8 cellular contexts compared by ENCODE assay signal in genomic region chr14:50062438-50063039, GRCh38. TPM values are rescaled to one million over a fixed set of nuclear protein-coding genes. Genes with fewer than 3 reads are reported as not detected.
DNase-seq lines count a peak whose midpoint lies in the region; ATAC-seq and TF ChIP-seq lines count a peak whose summit lies in the region.

No MANE protein-coding gene starts in this region.

- H3K4me2 ChIP-seq in trophoblast cell (ENCODE audit: low read length), result no peak overlapping the region

- TF ChIP-seq POLR2A in GM19099 (IDR thresholded peaks at IDR 0.05; ENCODE audit: extremely low read depth, insufficient read length, low read depth), result peak; percentile 69

- H3K4me3 Mint-ChIP-seq in activated CD4-positive, alpha-beta T cell treated with anti-CD3 and anti-CD28 coated beads, Interleukin-2, amount 10 ng/mL, durations not matched to agents 24 days and 14 days, result peak overlapping the region; percentile 85
- peak overlapping the region; percentile 78 to 91 for H3K4me3 Mint-ChIP-seq in effector memory CD8-positive, alpha-beta T cell

- H3K79me1 ChIP-seq in trophoblast cell (ENCODE audit: low read length), result peaks cover 42% of the 10 kb centered on the region

- H2AK5ac ChIP-seq in trophoblast cell (ENCODE audit: low read length), result peak overlapping the region; percentile 99

- peaks cover 7% of the 10 kb centered on the region for H3K36me3 Mint-ChIP-seq in activated CD4-positive, alpha-beta T cell treated with anti-CD3 and anti-CD28 coated beads, Interleukin-2, amount 10 ng/mL, durations not matched to agents 24 days and 14 days (ENCODE audit: low read depth)
- H3K36me3 Mint-ChIP-seq in effector memory CD8-positive, alpha-beta T cell (ENCODE audit: insufficient read depth), result peaks cover 14% of the 10 kb centered on the region

- H3K4me1 Mint-ChIP-seq in activated CD4-positive, alpha-beta T cell treated with anti-CD3 and anti-CD28 coated beads, Interleukin-2, amount 10 ng/mL, durations not matched to agents 24 days and 14 days, result peaks cover 77% of the 10 kb centered on the region
- H3K4me1 Mint-ChIP-seq in effector memory CD8-positive, alpha-beta T cell (ENCODE audit: low read depth in 2 of 2), result peaks cover 66 to 77% of the 10 kb centered on the region in 2 donors

- H3K4ac ChIP-seq in trophoblast cell (ENCODE audit: low read depth, low read length), result peak overlapping the region; percentile 89

- H3K27ac ChIP-seq in trophoblast cell (ENCODE audit: low read depth, low read length), result peak overlapping the region; percentile 98

- no peak overlapping the region for H3K23ac ChIP-seq in trophoblast cell (ENCODE audit: low read length)

- peaks cover 37 to 41% of the 10 kb centered on the region in 2 experiments for H3K4me1 ChIP-seq in trophoblast cell (ENCODE audit: control insufficient read depth in 1 of 2, insufficient read depth in 2 of 2, low read length in 2 of 2)

- peaks cover 8% of the 10 kb centered on the region for H3K9me3 Mint-ChIP-seq in activated CD4-positive, alpha-beta T cell treated with anti-CD3 and anti-CD28 coated beads, Interleukin-2, amount 10 ng/mL, durations not matched to agents 24 days and 14 days
- H3K9me3 Mint-ChIP-seq in effector memory CD8-positive, alpha-beta T cell, result no peaks in the 10 kb centered on the region

- peak overlapping the region; percentile 99 for H2BK120ac ChIP-seq in trophoblast cell (ENCODE audit: insufficient read depth, low read length, poor library complexity)

- peak; percentile 69 for ATAC-seq in effector memory CD8-positive, alpha-beta T cell (replicated peaks)
- ATAC-seq in HG03520 (IDR thresholded peaks at IDR 0.05; ENCODE audit: unreplicated experiment), result no peak

- H2BK12ac ChIP-seq in trophoblast cell (ENCODE audit: low read length), result peak overlapping the region; percentile 99

- no peak overlapping the region for H3K9ac ChIP-seq in trophoblast cell (ENCODE audit: low read length)

- peak overlapping the region; percentile 98 for H3K27ac Mint-ChIP-seq in activated CD4-positive, alpha-beta T cell treated with anti-CD3 and anti-CD28 coated beads, Interleukin-2, amount 10 ng/mL, durations not matched to agents 24 days and 14 days
- H3K27ac Mint-ChIP-seq in effector memory CD8-positive, alpha-beta T cell, result peak overlapping the region; percentile 94 to 99

- no peaks in the 10 kb centered on the region for H3K27me3 Mint-ChIP-seq in activated CD4-positive, alpha-beta T cell treated with anti-CD3 and anti-CD28 coated beads, Interleukin-2, amount 10 ng/mL, durations not matched to agents 24 days and 14 days
- H3K27me3 Mint-ChIP-seq in effector memory CD8-positive, alpha-beta T cell, result no peaks in the 10 kb centered on the region

- intact Hi-C loops in activated CD4-positive, alpha-beta T cell treated with anti-CD3 and anti-CD28 coated beads, Interleukin-2, amount 10 ng/mL, durations not matched to agents 24 days and 14 days (cut with micrococcal nuclease), result loop anchor here (1.0 to 5.0 kb wide), 5 partner anchors 24 to 250 kb away; partner anchors contain the start of genes DMAC2L and L2HGDH

- H3K4me3 ChIP-seq in trophoblast cell (ENCODE audit: low read depth, low read length), result no peak overlapping the region

- H3K18ac ChIP-seq in trophoblast cell (ENCODE audit: low read length), result peak overlapping the region; percentile 96

- peak overlapping the region; percentile 90 for H3K14ac ChIP-seq in trophoblast cell (ENCODE audit: low read length)

- peaks cover 13% of the 10 kb centered on the region for H3K79me2 ChIP-seq in trophoblast cell (ENCODE audit: control insufficient read depth, insufficient read depth, low read length, poor library complexity)

- peak overlapping the region; percentile 100 for H4K91ac ChIP-seq in trophoblast cell (ENCODE audit: low read depth, low read length)

- WGBS in trophoblast cell (ENCODE audit: extremely low coverage, insufficient coverage, insufficient read length), result no CpG with 5 or more reads among the region's 7 CpGs

- peak overlapping the region; percentile 94 for H4K8ac ChIP-seq in trophoblast cell (ENCODE audit: low read depth, low read length)

- H3K27me3 ChIP-seq in trophoblast cell (ENCODE audit: insufficient read depth, low read length), result no peaks in the 10 kb centered on the region

- peak overlapping the region; percentile 82 for H2AFZ ChIP-seq in trophoblast cell (ENCODE audit: insufficient read depth, low read length, poor library complexity)

- peak; percentile 86 for DNase-seq in LHCN-M2 (ENCODE audit: low read depth)
- peak; percentile 95 for DNase-seq in activated CD4-positive, alpha-beta T cell treated with anti-CD3 and anti-CD28 coated beads, Interleukin-2, amount 10 ng/mL, durations not matched to agents 24 days and 14 days
- peak; percentile 68 to 75 (median 73) for DNase-seq in effector memory CD8-positive, alpha-beta T cell
- peak in 1 of 2 donors; percentile 35 for DNase-seq in trophoblast cell
- no peak for DNase-seq in cerebellum (ENCODE audit: low spot score)
- no peak for DNase-seq in NCI-H524 treated with DMSO at 0.1 percent for 48 hours (lab: John Stamatoyannopoulos, UW)

- no peaks in the 10 kb centered on the region for H3K9me3 ChIP-seq in trophoblast cell (ENCODE audit: insufficient read depth, low read depth, low read length)

- no peaks in the 10 kb centered on the region for H3K36me3 ChIP-seq in trophoblast cell (ENCODE audit: control insufficient read depth in 1 of 2, insufficient read depth in 2 of 2, low read length in 2 of 2)

- H2BK5ac ChIP-seq in trophoblast cell (ENCODE audit: low read depth, low read length, poor library complexity), result peak overlapping the region; percentile 97

- H4K12ac ChIP-seq in trophoblast cell (ENCODE audit: low read depth, low read length), result peak overlapping the region; percentile 63

RNA-seq across cellular contexts. Expression of gene VCPKMT, which starts 53.8 kb away (rescaled TPM):
- total RNA-seq in LHCN-M2 (2014; rRNA removed), result 8.3 and 8.4 TPM in 2 replicates
- 2.4 TPM for polyA plus RNA-seq in LHCN-M2 (2012)
- total RNA-seq in activated CD4-positive, alpha-beta T cell treated with anti-CD3 and anti-CD28 coated beads, Interleukin-2, amount 10 ng/mL, durations not matched to agents 24 days and 14 days, result 13.9 and 14.3 TPM in 2 replicates
- polyA plus RNA-seq in trophoblast cell (2013), result 15.5 and 17.3 TPM in 2 replicates
- total RNA-seq in cerebellum, result 10.7 TPM

Comparison
In these comparisons a context has a peak if more than half of its experiments do, and no peak if none do; other contexts are left out.
1. DNase-seq: peak in LHCN-M2 (single experiment), activated CD4-positive, alpha-beta T cell treated with anti-CD3 and anti-CD28 coated beads, Interleukin-2, amount 10 ng/mL, durations not matched to agents 24 days and 14 days (single experiment) and effector memory CD8-positive, alpha-beta T cell (3 of 3); none in cerebellum (single experiment) and NCI-H524 treated with DMSO at 0.1 percent for 48 hours (single experiment).